Comparison of ENCODE assay signal across 14 cellular contexts in genomic region chr2:101723366-101724112, GRCh38. TPM values are rescaled to one million over a fixed set of nuclear protein-coding genes. Genes with fewer than 3 reads are reported as not detected.
DNase-seq lines count a peak whose midpoint lies in the region; ATAC-seq and TF ChIP-seq lines count a peak whose summit lies in the region.
"Had no signal": no experiment of that assay in that cellular context is flagged by ENCODE, and none has a peak within 500 bp of the region (broad histone marks: within the 10 kb centered on the region; RNA-seq: fewer than 3 reads in every experiment).

No MANE protein-coding gene starts in this region.

- no peaks in the 10 kb centered on the region for H3K9me3 Mint-ChIP-seq in CD4-positive, alpha-beta T cell
- peaks cover 15% of the 10 kb centered on the region for H3K9me3 Mint-ChIP-seq in activated naive CD8-positive, alpha-beta T cell treated with anti-CD3 and anti-CD28 coated beads, Interleukin-2, amount 50 U/mL, for 24 hours
- H3K9me3 Mint-ChIP-seq in naive thymus-derived CD4-positive, alpha-beta T cell = peaks cover 0 to 5% (median 0%) of the 10 kb centered on the region in 11 donors

- intact Hi-C loops in CD4-positive, alpha-beta T cell (cut with DNase I, micrococcal nuclease) = loop anchor here in 1 of 2 experiments (10.0 kb wide), 1 partner anchor 249 kb away; the partner anchor contains the start of gene RFX8
- intact Hi-C loops in naive thymus-derived CD4-positive, alpha-beta T cell (cut with micrococcal nuclease) = loop anchor here in 1 of 2 donors (2.0 kb wide), 1 partner anchor 15 kb away; no protein-coding TSS in a partner anchor
- intact Hi-C loops in PC-3 (cut with micrococcal nuclease) = no loop called here

- H3K27me3 ChIP-seq in CD4-positive, alpha-beta T cell (ENCODE audit: control insufficient read depth, insufficient read depth, low read length) = no peaks in the 10 kb centered on the region
- no peaks in the 10 kb centered on the region for H3K27me3 ChIP-seq in DOHH2 (ENCODE audit: control insufficient read depth, low read length)
- H3K27me3 ChIP-seq in naive thymus-derived CD4-positive, alpha-beta T cell (ENCODE audit: control insufficient read depth in 2 of 2, insufficient read depth in 2 of 2, low read length in 2 of 2) = no peaks in the 10 kb centered on the region
- no peaks in the 10 kb centered on the region for H3K27me3 ChIP-seq in brain microvascular endothelial cell (replicated peaks)
- no peaks in the 10 kb centered on the region for H3K27me3 ChIP-seq in PC-3 (ENCODE audit: low read length)
- H3K27me3 ChIP-seq: BLaER1 treated with 17β-estradiol and CSF1 and Interleukin-3, amounts not matched to agents 10 nM and 100 nM had no signal

- CTCF ChIA-PET in CD4-positive, alpha-beta T cell (lab: Charles Lee) = no interaction called here
- CTCF ChIA-PET in naive thymus-derived CD4-positive, alpha-beta T cell (lab: Charles Lee) = interaction anchor here (0.6 to 0.9 kb wide), 2 partner anchors 25 to 43 kb away, joined by 3 read pairs; no protein-coding TSS in a partner anchor
- CTCF ChIA-PET in PC-3 (lab: Charles Lee) = interaction anchor here (0.5 kb wide), 1 partner anchor 357 kb away, joined by 4 read pairs; no protein-coding TSS in a partner anchor

- ATAC-seq in CD4-positive, alpha-beta T cell (ENCODE audit: poor library complexity) = no peak
- no peak for ATAC-seq in activated naive CD8-positive, alpha-beta T cell treated with anti-CD3 and anti-CD28 coated beads, Interleukin-2, amount 50 U/mL, for 24 hours
- no peak for ATAC-seq in naive thymus-derived CD4-positive, alpha-beta T cell
- ATAC-seq in PC-3 = no peak
- no peak for ATAC-seq in GM18909 (IDR thresholded peaks at IDR 0.05; ENCODE audit: poor library complexity, unreplicated experiment)

- no peak overlapping the region for H3K27ac ChIP-seq in CD4-positive, alpha-beta T cell (ENCODE audit: low read depth, low read length)
- H3K27ac ChIP-seq in DOHH2 (ENCODE audit: low read depth, low read length) (peak overlapping the region; percentile 7; the same call in 1 of the 2 replicates), brain microvascular endothelial cell (no peak overlapping the region), PC-3 (ENCODE audit: low read length) (no peak overlapping the region)
- no peak overlapping the region for H3K27ac ChIP-seq in naive thymus-derived CD4-positive, alpha-beta T cell (ENCODE audit: low read depth, low read length)
- H3K27ac ChIP-seq: prostate gland had no signal

- H3F3A ChIP-seq in DOHH2 (ENCODE audit: control insufficient read depth, insufficient read depth) (no peaks in the 10 kb centered on the region; the same call in 1 of the 2 replicates), PC-3 (ENCODE audit: low read length, unreplicated experiment) (no peaks in the 10 kb centered on the region)

- H3K4me1 ChIP-seq in DOHH2 (ENCODE audit: control insufficient read depth, low read length) (peaks cover 100% of the 10 kb centered on the region), PC-3 (ENCODE audit: insufficient read depth, low read length) (peaks cover 23% of the 10 kb centered on the region)
- H3K4me1 ChIP-seq in naive thymus-derived CD4-positive, alpha-beta T cell (ENCODE audit: control insufficient read depth in 2 of 2, insufficient read depth in 2 of 2, low read length in 2 of 2) = peaks cover 32 to 84% of the 10 kb centered on the region in 2 donors
- H3K4me1 ChIP-seq: prostate gland had no signal

- peaks cover 100% of the 10 kb centered on the region for H3K79me2 ChIP-seq in DOHH2 (ENCODE audit: control insufficient read depth, low read length)
- peaks cover 100% of the 10 kb centered on the region for H3K79me2 ChIP-seq in PC-3 (ENCODE audit: low read length)

- H3K4me3 ChIP-seq in DOHH2 (ENCODE audit: low read length) (peak overlapping the region; percentile 20; the same call in 1 of the 2 replicates), brain microvascular endothelial cell (ENCODE audit: low read depth, low read length) (no peak overlapping the region), PC-3 (ENCODE audit: low read length) (no peak overlapping the region)
- no peak overlapping the region for H3K4me3 ChIP-seq in naive thymus-derived CD4-positive, alpha-beta T cell (ENCODE audit: low read length)
- H3K4me3 ChIP-seq: prostate gland had no signal

- no peak overlapping the region for H3K9ac ChIP-seq in PC-3 (ENCODE audit: low read length)
- H3K9ac ChIP-seq: BLaER1 treated with 17β-estradiol and CSF1 and Interleukin-3, amounts not matched to agents 10 nM and 100 nM had no signal

- H4K20me1 ChIP-seq in DOHH2 (ENCODE audit: control insufficient read depth, insufficient read depth, low read depth, low read length) = peaks cover 17% of the 10 kb centered on the region; the same call in 1 of the 2 replicates
- H4K20me1 ChIP-seq in PC-3 (ENCODE audit: low read length) = peaks cover 75% of the 10 kb centered on the region

- H3K9me2 ChIP-seq in DOHH2 (replicated peaks; ENCODE audit: control insufficient read depth, low read length) = no peaks in the 10 kb centered on the region
- H3K9me2 ChIP-seq in PC-3 (replicated peaks; ENCODE audit: low read length) = no peaks in the 10 kb centered on the region

- H3K36me3 ChIP-seq in DOHH2 (ENCODE audit: control insufficient read depth, low read length) (peaks cover 29% of the 10 kb centered on the region), brain microvascular endothelial cell (replicated peaks) (no peaks in the 10 kb centered on the region), PC-3 (ENCODE audit: low read depth, low read length) (peaks cover 18% of the 10 kb centered on the region; the same call in 1 of the 2 replicates)
- no peaks in the 10 kb centered on the region for H3K36me3 ChIP-seq in naive thymus-derived CD4-positive, alpha-beta T cell (ENCODE audit: control insufficient read depth in 2 of 3, insufficient read depth in 3 of 3, low read length in 3 of 3)
- H3K36me3 ChIP-seq: prostate gland had no signal

- no peaks in the 10 kb centered on the region for H3K27me3 Mint-ChIP-seq in CD4-positive, alpha-beta T cell
- no peaks in the 10 kb centered on the region for H3K27me3 Mint-ChIP-seq in activated naive CD8-positive, alpha-beta T cell treated with anti-CD3 and anti-CD28 coated beads, Interleukin-2, amount 50 U/mL, for 24 hours
- H3K27me3 Mint-ChIP-seq in naive thymus-derived CD4-positive, alpha-beta T cell = no peaks in the 10 kb centered on the region
- H3K27me3 Mint-ChIP-seq: type B pancreatic cell had no signal

- H3K27ac Mint-ChIP-seq in CD4-positive, alpha-beta T cell = peak overlapping the region; percentile 95
- peak overlapping the region; percentile 74 for H3K27ac Mint-ChIP-seq in activated naive CD8-positive, alpha-beta T cell treated with anti-CD3 and anti-CD28 coated beads, Interleukin-2, amount 50 U/mL, for 24 hours
- peak overlapping the region in 8 of 9 donors; percentile 26 to 97 (median 93) for H3K27ac Mint-ChIP-seq in naive thymus-derived CD4-positive, alpha-beta T cell
- H3K27ac Mint-ChIP-seq: type B pancreatic cell had no signal

- H3K9me3 ChIP-seq in CD4-positive, alpha-beta T cell (ENCODE audit: control insufficient read depth, low read length) = no peaks in the 10 kb centered on the region
- H3K9me3 ChIP-seq in DOHH2 (ENCODE audit: control insufficient read depth, insufficient read depth, low read length) = no peaks in the 10 kb centered on the region
- no peaks in the 10 kb centered on the region for H3K9me3 ChIP-seq in naive thymus-derived CD4-positive, alpha-beta T cell (ENCODE audit: control insufficient read depth in 2 of 3, low read length in 3 of 3)
- H3K9me3 ChIP-seq in PC-3 (ENCODE audit: low read length) = no peaks in the 10 kb centered on the region
- H3K9me3 ChIP-seq: prostate gland had no signal

- H3K4me1 Mint-ChIP-seq in CD4-positive, alpha-beta T cell (ENCODE audit: low read depth) = peaks cover 95% of the 10 kb centered on the region
- peaks cover 95% of the 10 kb centered on the region for H3K4me1 Mint-ChIP-seq in activated naive CD8-positive, alpha-beta T cell treated with anti-CD3 and anti-CD28 coated beads, Interleukin-2, amount 50 U/mL, for 24 hours
- H3K4me1 Mint-ChIP-seq in naive thymus-derived CD4-positive, alpha-beta T cell = peaks cover 63 to 99% (median 95%) of the 10 kb centered on the region in 7 donors

- peaks cover 4% of the 10 kb centered on the region for H3K36me3 Mint-ChIP-seq in CD4-positive, alpha-beta T cell (ENCODE audit: low read depth)
- H3K36me3 Mint-ChIP-seq in activated naive CD8-positive, alpha-beta T cell treated with anti-CD3 and anti-CD28 coated beads, Interleukin-2, amount 50 U/mL, for 24 hours (ENCODE audit: low read depth) = peaks cover 30% of the 10 kb centered on the region
- H3K36me3 Mint-ChIP-seq in naive thymus-derived CD4-positive, alpha-beta T cell = peaks cover 0 to 37% (median 7%) of the 10 kb centered on the region in 5 donors

- peak overlapping the region; percentile 35 for H3K4me3 Mint-ChIP-seq in CD4-positive, alpha-beta T cell
- no peak overlapping the region for H3K4me3 Mint-ChIP-seq in activated naive CD8-positive, alpha-beta T cell treated with anti-CD3 and anti-CD28 coated beads, Interleukin-2, amount 50 U/mL, for 24 hours
- H3K4me3 Mint-ChIP-seq in naive thymus-derived CD4-positive, alpha-beta T cell = peak overlapping the region in 9 of 10 donors; percentile 25 to 60 (median 46)
- H3K4me3 Mint-ChIP-seq: type B pancreatic cell had no signal

- no peak overlapping the region for H2AFZ ChIP-seq in PC-3 (ENCODE audit: low read length)

- DNase-seq in CD4-positive, alpha-beta T cell = no peak
- no peak for DNase-seq in activated naive CD8-positive, alpha-beta T cell treated with anti-CD3 and anti-CD28 coated beads, Interleukin-2, amount 50 U/mL, for 24 hours
- DNase-seq in naive thymus-derived CD4-positive, alpha-beta T cell = no peak
- no peak for DNase-seq in brain microvascular endothelial cell
- DNase-seq in PC-3 = no peak
- no peak for DNase-seq in NCI-H774 (lab: John Stamatoyannopoulos, UW)
- DNase-seq: islet precursor cell, NCI-H748 treated with DMSO at 0.1 percent for 48 hours, T-helper 9 cell had no signal

- in situ Hi-C loops in brain microvascular endothelial cell (cut with HindIII; ENCODE audit: low pct_ligation_motif_present, low sequenced_read_pairs) = no loop called here

- no peak for TF ChIP-seq CTCF in CD4-positive, alpha-beta T cell (IDR thresholded peaks at IDR 0.05)
- TF ChIP-seq CTCF in DOHH2 (IDR thresholded peaks at IDR 0.05; ENCODE audit: low read depth, low read length, poor library complexity, severe bottlenecking) = no peak
- TF ChIP-seq CTCF in brain microvascular endothelial cell (IDR thresholded peaks at IDR 0.05; ENCODE audit: low read depth, low read length, missing control alignments) = no peak
- no peak for TF ChIP-seq CTCF in PC-3 (conservative IDR thresholded peaks at IDR 0.05; ENCODE audit: low read depth, low read length)

- H3K4me2 ChIP-seq in DOHH2 (ENCODE audit: low read length) = peak overlapping the region; percentile 39
- no peak overlapping the region for H3K4me2 ChIP-seq in PC-3 (ENCODE audit: low read length)

- POLR2A ChIA-PET in CD4-positive, alpha-beta T cell (lab: Charles Lee) = interaction anchor here (1.8 kb wide), 1 partner anchor 27 kb away, joined by 5 read pairs; no protein-coding TSS in a partner anchor
- POLR2A ChIA-PET in naive thymus-derived CD4-positive, alpha-beta T cell (lab: Charles Lee) = interaction anchor here (0.8 to 1.1 kb wide), 3 partner anchors 12 to 22 kb away, joined by 3 to 7 read pairs (median 3); no protein-coding TSS in a partner anchor
- POLR2A ChIA-PET in PC-3 (lab: Charles Lee; ENCODE audit: unreplicated experiment) = no interaction called here

- BruUV-seq in PC-3 (replicated peaks; lab: Mats Ljungman, UMichigan) = no TSS peak

RNA-seq across cellular contexts. Expression of gene MAP4K4, which starts 26.0 kb away (rescaled TPM):
- 10 to 100 TPM; 92.8 to 94.0 TPM for total RNA-seq in CD4-positive, alpha-beta T cell
- total RNA-seq in naive thymus-derived CD4-positive, alpha-beta T cell = 100 to 1,000 TPM; 104 to 138 (median 128) TPM
- polyA plus RNA-seq in naive thymus-derived CD4-positive, alpha-beta T cell = 10 to 100 TPM; 13.6 to 14.2 TPM
- total RNA-seq in PC-3 (2014; rRNA removed) = 133 and 167 TPM in 2 replicates
